8 cellular contexts compared by ENCODE assay signal in the genomic region with DNA sequence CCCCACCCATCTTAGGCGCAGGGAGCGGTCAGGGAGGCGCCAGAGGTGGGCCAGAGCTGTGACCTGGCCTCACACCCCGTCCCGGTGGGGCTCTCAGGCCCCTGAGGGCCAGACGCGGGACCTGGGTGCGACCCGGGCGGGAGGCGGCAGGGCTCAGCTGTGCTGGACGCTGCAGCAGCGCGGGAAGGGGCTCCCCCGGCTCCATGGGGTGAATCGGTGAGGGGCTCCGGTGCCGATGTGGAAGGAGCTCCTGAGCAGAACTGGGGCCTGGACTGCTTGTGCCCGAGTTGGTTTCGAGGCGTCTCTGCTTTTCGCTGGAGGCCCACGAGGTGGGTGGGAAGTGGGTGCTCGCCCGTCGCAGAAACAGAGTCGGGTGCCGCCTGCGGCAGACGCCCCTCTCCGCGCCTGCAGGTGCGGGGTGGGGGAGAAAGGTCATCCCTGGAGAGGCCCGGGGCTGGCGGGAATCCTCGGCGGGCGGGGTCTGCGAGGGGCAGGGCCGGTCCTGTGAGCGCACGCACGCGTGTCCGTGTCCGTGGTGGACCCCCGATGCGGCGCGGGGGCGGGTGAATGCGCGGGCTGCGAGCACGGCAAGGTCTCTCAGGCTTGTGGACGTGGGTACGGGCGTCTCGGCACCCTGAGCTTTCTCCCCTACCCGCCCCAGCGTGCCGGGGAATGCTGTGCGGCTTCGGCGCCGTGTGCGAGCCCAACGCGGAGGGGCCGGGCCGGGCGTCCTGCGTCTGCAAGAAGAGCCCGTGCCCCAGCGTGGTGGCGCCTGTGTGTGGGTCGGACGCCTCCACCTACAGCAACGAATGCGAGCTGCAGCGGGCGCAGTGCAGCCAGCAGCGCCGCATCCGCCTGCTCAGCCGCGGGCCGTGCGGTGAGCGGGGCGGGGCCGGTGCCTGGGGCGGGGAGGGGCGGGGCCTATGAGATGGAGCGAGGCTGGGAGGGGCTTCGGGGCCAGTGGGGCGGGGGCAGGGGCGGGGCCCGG. TPM values are rescaled to one million over a fixed set of nuclear protein-coding genes. Genes with fewer than 3 reads are reported as not detected.
A peak's percentile ranks its signal among the peaks of the same experiment; 100 is the strongest.
DNase-seq lines count a peak whose midpoint lies in the region; ATAC-seq, FAIRE-seq and TF ChIP-seq lines count a peak whose summit lies in the region.

No MANE protein-coding gene starts in this region.

- POLR2A ChIA-PET in A549 (lab: Yijun Ruan, JAX): no interaction called here
- POLR2A ChIA-PET in activated CD4-positive, alpha-beta memory T cell treated with anti-CD3 and anti-CD28 coated beads for 36 hours (lab: Charles Lee): interaction anchor here (1.2 kb wide), 1 partner anchor 27 kb away, joined by 3 read pairs; a partner anchor contains a TSS

- DNase-seq in A549 (ENCODE audit: low read depth in 1 of 2, low spot score in 1 of 2): peak in 1 of 2 experiments; percentile 74
- peak; percentile 13 for DNase-seq in NCI-H1694 (lab: John Stamatoyannopoulos, UW)
- DNase-seq in activated CD4-positive, alpha-beta memory T cell treated with anti-CD3 and anti-CD28 coated beads for 36 hours: peak; percentile 90
- DNase-seq in dermis blood vessel endothelial cell: peak; percentile 90
- peak; percentile 84 for DNase-seq in lower lobe of right lung
- DNase-seq in stimulated activated CD8-positive, alpha-beta memory T cell treated with anti-CD3 and anti-CD28 coated beads, Interleukin-12 subunit alpha, Interleukin-12 subunit beta, amount 100 ng/mL, for 1 hour (ENCODE audit: low read depth): peak; percentile 54
- DNase-seq in NCI-H2107 treated with DMSO at 0.1 percent for 48 hours (lab: John Stamatoyannopoulos, UW; ENCODE audit: unreplicated experiment): no peak

- H3K9me3 ChIP-seq in A549 (no peaks in the 10 kb centered on the region), lower lobe of right lung (no peaks in the 10 kb centered on the region)

- ATAC-seq in A549 (peak; percentile 58 to 79), GM18861 (IDR thresholded peaks at IDR 0.05; ENCODE audit: unreplicated experiment) (peak; percentile 39), lower lobe of right lung (peak; percentile 85 to 86)

- no peak overlapping the region for H3K4me3 ChIP-seq in A549
- H3K4me3 ChIP-seq in lower lobe of right lung: peak overlapping the region; percentile 56

- no peak for TF ChIP-seq CTCF in A549 (IDR thresholded peaks at IDR 0.05)
- no peak for TF ChIP-seq CTCF in lower lobe of right lung (IDR thresholded peaks at IDR 0.05)

- no peak for TF ChIP-seq POLR2A in A549 (IDR thresholded peaks at IDR 0.05; ENCODE audit: low read length)

- intact Hi-C loops in activated CD4-positive, alpha-beta memory T cell treated with anti-CD3 and anti-CD28 coated beads for 36 hours (cut with micrococcal nuclease): loop anchor here (1.0 kb wide), 1 partner anchor 24 kb away; no protein-coding TSS in a partner anchor
- intact Hi-C loops in lower lobe of right lung (cut with DNase I): no loop called here

- no peaks in the 10 kb centered on the region for H3K36me3 Mint-ChIP-seq in activated CD4-positive, alpha-beta memory T cell treated with anti-CD3 and anti-CD28 coated beads for 36 hours

- H3K9me3 Mint-ChIP-seq in activated CD4-positive, alpha-beta memory T cell treated with anti-CD3 and anti-CD28 coated beads for 36 hours: no peaks in the 10 kb centered on the region

- H3K36me3 ChIP-seq in lower lobe of right lung: peaks cover 10% of the 10 kb centered on the region

- peak overlapping the region; percentile 51 for H3K4me2 ChIP-seq in A549

- H3K4me1 ChIP-seq in A549 (peaks cover 9% of the 10 kb centered on the region), lower lobe of right lung (peaks cover 18% of the 10 kb centered on the region)

- TF ChIP-seq EP300 in A549 (IDR thresholded peaks at IDR 0.05): no peak

- H3K27ac Mint-ChIP-seq in activated CD4-positive, alpha-beta memory T cell treated with anti-CD3 and anti-CD28 coated beads for 36 hours: no peak overlapping the region

- H3K27ac ChIP-seq in A549 (peak overlapping the region in 1 of 2 experiments; percentile 74; a peak in 4 of 6 replicates), lower lobe of right lung (no peak overlapping the region)

- peaks cover 9% of the 10 kb centered on the region for H3K27me3 ChIP-seq in lower lobe of right lung (ENCODE audit: low read depth)

- 83% methylated on average over 39 of the region's 99 CpGs for WGBS in A549 (ENCODE audit: missing lambda C conversion rate)

- peaks cover 15% of the 10 kb centered on the region for H3K4me1 Mint-ChIP-seq in activated CD4-positive, alpha-beta memory T cell treated with anti-CD3 and anti-CD28 coated beads for 36 hours (ENCODE audit: low read depth)

- peaks cover 28% of the 10 kb centered on the region for H3K27me3 Mint-ChIP-seq in activated CD4-positive, alpha-beta memory T cell treated with anti-CD3 and anti-CD28 coated beads for 36 hours

- FAIRE-seq in A549 (lab: Jason Lieb, UNC): no peak

- TF ChIP-seq RAD21 in A549 (conservative IDR thresholded peaks at IDR 0.05 in 1 of 2, IDR thresholded peaks at IDR 0.05 in 1 of 2): no peak

- CTCF ChIA-PET in A549 (lab: Yijun Ruan, JAX): interaction anchor here (0.6 to 4.7 kb wide), 10 partner anchors 15 to 98 kb away, joined by 3 to 32 read pairs (median 6); a partner anchor contains a TSS
- CTCF ChIA-PET in activated CD4-positive, alpha-beta memory T cell treated with anti-CD3 and anti-CD28 coated beads for 36 hours (lab: Charles Lee): interaction anchor here (0.9 to 2.8 kb wide), 7 partner anchors 18 to 82 kb away, joined by 4 to 15 read pairs (median 5); no protein-coding TSS in a partner anchor

- peak overlapping the region; percentile 55 for H3K4me3 Mint-ChIP-seq in activated CD4-positive, alpha-beta memory T cell treated with anti-CD3 and anti-CD28 coated beads for 36 hours

TF ChIP-seq in A549, 52 proteins besides CTCF, POLR2A, EP300 and RAD21 (continues in another document):
- TF ChIP-seq NPAS2 (CRISPR knock-in tag; IDR thresholded peaks at IDR 0.05; ENCODE audit: borderline replicate concordance): no peak
- TF ChIP-seq HOXB13 (CRISPR knock-in tag; IDR thresholded peaks at IDR 0.05; ENCODE audit: low read depth): no peak
- TF ChIP-seq, protein P1, sequence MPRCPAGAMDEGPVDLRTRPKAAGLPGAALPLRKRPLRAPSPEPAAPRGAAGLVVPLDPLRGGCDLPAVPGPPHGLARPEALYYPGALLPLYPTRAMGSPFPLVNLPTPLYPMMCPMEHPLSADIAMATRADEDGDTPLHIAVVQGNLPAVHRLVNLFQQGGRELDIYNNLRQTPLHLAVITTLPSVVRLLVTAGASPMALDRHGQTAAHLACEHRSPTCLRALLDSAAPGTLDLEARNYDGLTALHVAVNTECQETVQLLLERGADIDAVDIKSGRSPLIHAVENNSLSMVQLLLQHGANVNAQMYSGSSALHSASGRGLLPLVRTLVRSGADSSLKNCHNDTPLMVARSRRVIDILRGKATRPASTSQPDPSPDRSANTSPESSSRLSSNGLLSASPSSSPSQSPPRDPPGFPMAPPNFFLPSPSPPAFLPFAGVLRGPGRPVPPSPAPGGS (IDR thresholded peaks at IDR 0.05): no peak
- TF ChIP-seq HDAC2 (IDR thresholded peaks at IDR 0.05): no peak

RNA-seq across cellular contexts. Expression of a gene that starts 20.4 kb away (rescaled TPM):
- 23.9 and 34.9 TPM in 2 replicates for polyA plus RNA-seq in A549 (2011; rRNA removed)
- polyA plus RNA-seq in A549 (2012; cell fraction: cytosol; rRNA removed): 54.0 and 72.0 TPM in 2 replicates
- polyA plus RNA-seq in A549 (2012; cell fraction: nucleus; rRNA removed): 477 and 531 TPM in 2 replicates
- polyA plus RNA-seq in A549 (2017; fragmentation: RNase III; extraction: RNeasy Plus Mini Kit Qiagen cat#74134 plus additional on column Dnase treatment): 88.0 to 95.3 TPM (median 90.9 TPM) in 3 replicates
- 27.8 and 31.7 TPM in 2 replicates for polyA minus RNA-seq in A549 (2011; rRNA and poly(A)+ RNA removed)
- 10 to 100 TPM; 33.2 to 35.6 TPM for total RNA-seq in activated CD4-positive, alpha-beta memory T cell treated with anti-CD3 and anti-CD28 coated beads for 36 hours
- 102 and 117 TPM in 2 replicates for total RNA-seq in dermis blood vessel endothelial cell
- total RNA-seq in lower lobe of right lung: 114 TPM

RNA-seq across cellular contexts. Expression of a gene that starts 27.0 kb away (rescaled TPM):
- 4.3 and 4.6 TPM in 2 replicates for polyA plus RNA-seq in A549 (2011; rRNA removed)
- polyA plus RNA-seq in A549 (2012; cell fraction: cytosol; rRNA removed): 15.8 and 18.5 TPM in 2 replicates
- polyA plus RNA-seq in A549 (2012; cell fraction: nucleus; rRNA removed): 21.1 and 23.1 TPM in 2 replicates
- polyA plus RNA-seq in A549 (2017; fragmentation: RNase III; extraction: RNeasy Plus Mini Kit Qiagen cat#74134 plus additional on column Dnase treatment): 11.2 to 17.6 TPM (median 11.2 TPM) in 3 replicates
- 0.78 and 0.95 TPM in 2 replicates for polyA minus RNA-seq in A549 (2011; rRNA and poly(A)+ RNA removed)
- 100 to 1,000 TPM in 1 of 2 experiments, 10 to 100 TPM in 1; 96.9 to 108 TPM for total RNA-seq in activated CD4-positive, alpha-beta memory T cell treated with anti-CD3 and anti-CD28 coated beads for 36 hours
- total RNA-seq in dermis blood vessel endothelial cell: 75.4 and 122 TPM in 2 replicates
- total RNA-seq in lower lobe of right lung: 76.9 TPM

RNA-seq across cellular contexts. Expression of a gene that starts 33.8 kb away (rescaled TPM):
- polyA plus RNA-seq in A549 (2011; rRNA removed) (not detected in 2 replicates), A549 (2017; fragmentation: RNase III; extraction: RNeasy Plus Mini Kit Qiagen cat#74134 plus additional on column Dnase treatment) (0.08 TPM in 1 of 3 replicates, not detected in the others)
- polyA plus RNA-seq in A549 (2012; cell fraction: cytosol; rRNA removed): 0.07 and 0.08 TPM in 2 replicates
- polyA plus RNA-seq in A549 (2012; cell fraction: nucleus; rRNA removed): 0.12 TPM in 1 of 2 replicates, not detected in the other
- 0.08 TPM in 1 of 2 replicates, not detected in the other for polyA minus RNA-seq in A549 (2011; rRNA and poly(A)+ RNA removed)
- not detected for total RNA-seq in activated CD4-positive, alpha-beta memory T cell treated with anti-CD3 and anti-CD28 coated beads for 36 hours
- total RNA-seq in dermis blood vessel endothelial cell (not detected in 2 replicates), lower lobe of right lung (0.65 TPM)

RNA-seq across cellular contexts. Expression of a gene that starts 40.4 kb away (rescaled TPM):
- polyA plus RNA-seq in A549 (2011; rRNA removed): 4.2 and 5.9 TPM in 2 replicates
- polyA plus RNA-seq in A549 (2012; cell fraction: cytosol; rRNA removed): 32.9 and 46.9 TPM in 2 replicates
- polyA plus RNA-seq in A549 (2012; cell fraction: nucleus; rRNA removed): 111 and 145 TPM in 2 replicates
- 8.4 to 9.6 TPM (median 8.8 TPM) in 3 replicates for polyA plus RNA-seq in A549 (2017; fragmentation: RNase III; extraction: RNeasy Plus Mini Kit Qiagen cat#74134 plus additional on column Dnase treatment)
- polyA minus RNA-seq in A549 (2011; rRNA and poly(A)+ RNA removed): 0.99 and 3.5 TPM in 2 replicates
- total RNA-seq in activated CD4-positive, alpha-beta memory T cell treated with anti-CD3 and anti-CD28 coated beads for 36 hours: 1 to 10 TPM; 1.7 to 2.0 TPM
- 49.6 and 76.9 TPM in 2 replicates for total RNA-seq in dermis blood vessel endothelial cell
- 21.4 TPM for total RNA-seq in lower lobe of right lung

RNA-seq across cellular contexts. Expression of a gene that starts 58.4 kb away (rescaled TPM):
- polyA plus RNA-seq in A549 (2011; rRNA removed): not detected in 2 replicates
- polyA plus RNA-seq in A549 (2012; cell fraction: cytosol; rRNA removed): 0.03 and 0.05 TPM in 2 replicates
- polyA plus RNA-seq in A549 (2012; cell fraction: nucleus; rRNA removed): 0.09 and 0.17 TPM in 2 replicates
- 0.12 to 0.33 TPM (median 0.30 TPM) in 3 replicates for polyA plus RNA-seq in A549 (2017; fragmentation: RNase III; extraction: RNeasy Plus Mini Kit Qiagen cat#74134 plus additional on column Dnase treatment)
- polyA minus RNA-seq in A549 (2011; rRNA and poly(A)+ RNA removed): 0.12 TPM in 1 of 2 replicates, not detected in the other
- total RNA-seq in activated CD4-positive, alpha-beta memory T cell treated with anti-CD3 and anti-CD28 coated beads for 36 hours: not detected
- not detected in 2 replicates for total RNA-seq in dermis blood vessel endothelial cell
- total RNA-seq in lower lobe of right lung: not detected
